1 cellular context compared by ENCODE assay signal in the genomic region with DNA sequence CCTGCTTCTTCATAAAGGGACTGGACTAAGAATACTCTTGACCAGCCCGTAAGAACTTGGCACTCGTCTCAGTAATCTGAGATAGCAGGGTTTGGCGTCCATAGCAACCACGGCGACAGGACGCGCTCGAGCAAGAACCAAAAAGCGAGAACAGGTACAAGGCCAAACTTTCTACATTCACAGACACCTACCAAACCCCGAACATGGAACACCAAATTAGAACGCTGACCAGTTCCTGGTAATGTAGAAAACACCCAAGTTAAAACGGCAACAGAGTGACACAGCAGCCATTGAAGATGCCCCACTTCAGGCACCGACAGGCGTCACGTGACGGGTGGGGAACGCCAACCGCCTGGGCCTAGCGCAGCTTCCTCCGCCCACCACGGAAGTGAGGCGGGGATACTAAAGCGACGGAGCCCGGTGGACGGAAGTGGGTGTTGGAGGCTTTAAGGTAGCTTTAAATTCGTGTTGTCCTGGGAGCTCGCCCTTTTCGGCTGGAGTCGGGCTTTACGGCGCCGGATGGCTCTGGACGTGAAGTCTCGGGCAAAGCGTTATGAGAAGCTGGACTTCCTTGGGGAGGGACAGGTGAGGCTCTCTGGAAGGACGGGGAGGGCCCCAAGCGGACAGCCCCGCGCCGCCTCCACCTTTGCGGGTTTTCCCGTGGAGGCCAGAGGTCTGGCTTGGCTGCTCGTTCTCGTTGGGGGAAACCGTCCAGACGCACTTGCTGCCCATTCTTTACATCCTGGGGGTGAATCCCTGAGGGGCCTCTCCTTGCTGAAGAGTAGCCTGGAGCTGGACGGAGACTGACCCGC.
TF ChIP-seq lines count a peak whose summit lies in the region.

A gene (plus strand): TSS at position 430 of the 812 bp plus-strand sequence. CDS start 90 bp downstream, at position 520.

TF ChIP-seq in K562, 482 proteins besides CTCF, POLR2A, EP300 and RAD21 (continued from another document and continues in another):
- TF ChIP-seq, protein P1, sequence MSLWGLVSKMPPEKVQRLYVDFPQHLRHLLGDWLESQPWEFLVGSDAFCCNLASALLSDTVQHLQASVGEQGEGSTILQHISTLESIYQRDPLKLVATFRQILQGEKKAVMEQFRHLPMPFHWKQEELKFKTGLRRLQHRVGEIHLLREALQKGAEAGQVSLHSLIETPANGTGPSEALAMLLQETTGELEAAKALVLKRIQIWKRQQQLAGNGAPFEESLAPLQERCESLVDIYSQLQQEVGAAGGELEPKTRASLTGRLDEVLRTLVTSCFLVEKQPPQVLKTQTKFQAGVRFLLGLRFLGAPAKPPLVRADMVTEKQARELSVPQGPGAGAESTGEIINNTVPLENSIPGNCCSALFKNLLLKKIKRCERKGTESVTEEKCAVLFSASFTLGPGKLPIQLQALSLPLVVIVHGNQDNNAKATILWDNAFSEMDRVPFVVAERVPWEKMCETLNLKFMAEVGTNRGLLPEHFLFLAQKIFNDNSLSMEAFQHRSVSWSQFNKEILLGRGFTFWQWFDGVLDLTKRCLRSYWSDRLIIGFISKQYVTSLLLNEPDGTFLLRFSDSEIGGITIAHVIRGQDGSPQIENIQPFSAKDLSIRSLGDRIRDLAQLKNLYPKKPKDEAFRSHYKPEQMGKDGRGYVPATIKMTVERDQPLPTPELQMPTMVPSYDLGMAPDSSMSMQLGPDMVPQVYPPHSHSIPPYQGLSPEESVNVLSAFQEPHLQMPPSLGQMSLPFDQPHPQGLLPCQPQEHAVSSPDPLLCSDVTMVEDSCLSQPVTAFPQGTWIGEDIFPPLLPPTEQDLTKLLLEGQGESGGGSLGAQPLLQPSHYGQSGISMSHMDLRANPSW (CRISPR knock-in tag; IDR thresholded peaks at IDR 0.05), result peak; percentile 83; the same call in 1 of the 2 replicates
- TF ChIP-seq, protein P2, sequence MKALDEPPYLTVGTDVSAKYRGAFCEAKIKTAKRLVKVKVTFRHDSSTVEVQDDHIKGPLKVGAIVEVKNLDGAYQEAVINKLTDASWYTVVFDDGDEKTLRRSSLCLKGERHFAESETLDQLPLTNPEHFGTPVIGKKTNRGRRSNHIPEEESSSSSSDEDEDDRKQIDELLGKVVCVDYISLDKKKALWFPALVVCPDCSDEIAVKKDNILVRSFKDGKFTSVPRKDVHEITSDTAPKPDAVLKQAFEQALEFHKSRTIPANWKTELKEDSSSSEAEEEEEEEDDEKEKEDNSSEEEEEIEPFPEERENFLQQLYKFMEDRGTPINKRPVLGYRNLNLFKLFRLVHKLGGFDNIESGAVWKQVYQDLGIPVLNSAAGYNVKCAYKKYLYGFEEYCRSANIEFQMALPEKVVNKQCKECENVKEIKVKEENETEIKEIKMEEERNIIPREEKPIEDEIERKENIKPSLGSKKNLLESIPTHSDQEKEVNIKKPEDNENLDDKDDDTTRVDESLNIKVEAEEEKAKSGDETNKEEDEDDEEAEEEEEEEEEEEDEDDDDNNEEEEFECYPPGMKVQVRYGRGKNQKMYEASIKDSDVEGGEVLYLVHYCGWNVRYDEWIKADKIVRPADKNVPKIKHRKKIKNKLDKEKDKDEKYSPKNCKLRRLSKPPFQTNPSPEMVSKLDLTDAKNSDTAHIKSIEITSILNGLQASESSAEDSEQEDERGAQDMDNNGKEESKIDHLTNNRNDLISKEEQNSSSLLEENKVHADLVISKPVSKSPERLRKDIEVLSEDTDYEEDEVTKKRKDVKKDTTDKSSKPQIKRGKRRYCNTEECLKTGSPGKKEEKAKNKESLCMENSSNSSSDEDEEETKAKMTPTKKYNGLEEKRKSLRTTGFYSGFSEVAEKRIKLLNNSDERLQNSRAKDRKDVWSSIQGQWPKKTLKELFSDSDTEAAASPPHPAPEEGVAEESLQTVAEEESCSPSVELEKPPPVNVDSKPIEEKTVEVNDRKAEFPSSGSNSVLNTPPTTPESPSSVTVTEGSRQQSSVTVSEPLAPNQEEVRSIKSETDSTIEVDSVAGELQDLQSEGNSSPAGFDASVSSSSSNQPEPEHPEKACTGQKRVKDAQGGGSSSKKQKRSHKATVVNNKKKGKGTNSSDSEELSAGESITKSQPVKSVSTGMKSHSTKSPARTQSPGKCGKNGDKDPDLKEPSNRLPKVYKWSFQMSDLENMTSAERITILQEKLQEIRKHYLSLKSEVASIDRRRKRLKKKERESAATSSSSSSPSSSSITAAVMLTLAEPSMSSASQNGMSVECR (CRISPR knock-in tag; IDR thresholded peaks at IDR 0.05), result peak; percentile 97
- no peak for TF ChIP-seq ILK (tag; IDR thresholded peaks at IDR 0.05; ENCODE audit: borderline replicate concordance, low read depth)
- no peak for TF ChIP-seq ETS2 (tag; IDR thresholded peaks at IDR 0.05; ENCODE audit: borderline replicate concordance, poor library complexity, severe bottlenecking)
- TF ChIP-seq, protein P3, sequence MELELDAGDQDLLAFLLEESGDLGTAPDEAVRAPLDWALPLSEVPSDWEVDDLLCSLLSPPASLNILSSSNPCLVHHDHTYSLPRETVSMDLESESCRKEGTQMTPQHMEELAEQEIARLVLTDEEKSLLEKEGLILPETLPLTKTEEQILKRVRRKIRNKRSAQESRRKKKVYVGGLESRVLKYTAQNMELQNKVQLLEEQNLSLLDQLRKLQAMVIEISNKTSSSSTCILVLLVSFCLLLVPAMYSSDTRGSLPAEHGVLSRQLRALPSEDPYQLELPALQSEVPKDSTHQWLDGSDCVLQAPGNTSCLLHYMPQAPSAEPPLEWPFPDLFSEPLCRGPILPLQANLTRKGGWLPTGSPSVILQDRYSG (tag; conservative IDR thresholded peaks at IDR 0.05; ENCODE audit: low read depth), result no peak
- peak; percentile 66; the same call in 1 of the 2 replicates for TF ChIP-seq DPF2 (IDR thresholded peaks at IDR 0.05)
- TF ChIP-seq, protein P4, sequence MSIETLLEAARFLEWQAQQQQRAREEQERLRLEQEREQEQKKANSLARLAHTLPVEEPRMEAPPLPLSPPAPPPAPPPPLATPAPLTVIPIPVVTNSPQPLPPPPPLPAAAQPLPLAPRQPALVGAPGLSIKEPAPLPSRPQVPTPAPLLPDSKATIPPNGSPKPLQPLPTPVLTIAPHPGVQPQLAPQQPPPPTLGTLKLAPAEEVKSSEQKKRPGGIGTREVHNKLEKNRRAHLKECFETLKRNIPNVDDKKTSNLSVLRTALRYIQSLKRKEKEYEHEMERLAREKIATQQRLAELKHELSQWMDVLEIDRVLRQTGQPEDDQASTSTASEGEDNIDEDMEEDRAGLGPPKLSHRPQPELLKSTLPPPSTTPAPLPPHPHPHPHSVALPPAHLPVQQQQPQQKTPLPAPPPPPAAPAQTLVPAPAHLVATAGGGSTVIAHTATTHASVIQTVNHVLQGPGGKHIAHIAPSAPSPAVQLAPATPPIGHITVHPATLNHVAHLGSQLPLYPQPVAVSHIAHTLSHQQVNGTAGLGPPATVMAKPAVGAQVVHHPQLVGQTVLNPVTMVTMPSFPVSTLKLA (conservative IDR thresholded peaks at IDR 0.05), result peak; percentile 95 to 98
- TF ChIP-seq ZNF57 (CRISPR knock-in tag; IDR thresholded peaks at IDR 0.05), result no peak
- no peak for TF ChIP-seq CHD4 (IDR thresholded peaks at IDR 0.05; ENCODE audit: insufficient read depth, insufficient replicate concordance, low read depth, low read length, poor library complexity, severe bottlenecking)
- TF ChIP-seq TBP (optimal IDR thresholded peaks at IDR 0.05; ENCODE audit: low read depth, low read length), result peak; percentile 76
- no peak for TF ChIP-seq FIP1L1 (IDR thresholded peaks at IDR 0.05; ENCODE audit: low read depth, low read length, poor library complexity, severe bottlenecking)
- TF ChIP-seq MYBL2 (IDR thresholded peaks at IDR 0.05; ENCODE audit: low read depth), result no peak
- no peak for TF ChIP-seq MYBL2 (CRISPR knock-in tag; IDR thresholded peaks at IDR 0.05; ENCODE audit: borderline replicate concordance)
- TF ChIP-seq, protein P5, sequence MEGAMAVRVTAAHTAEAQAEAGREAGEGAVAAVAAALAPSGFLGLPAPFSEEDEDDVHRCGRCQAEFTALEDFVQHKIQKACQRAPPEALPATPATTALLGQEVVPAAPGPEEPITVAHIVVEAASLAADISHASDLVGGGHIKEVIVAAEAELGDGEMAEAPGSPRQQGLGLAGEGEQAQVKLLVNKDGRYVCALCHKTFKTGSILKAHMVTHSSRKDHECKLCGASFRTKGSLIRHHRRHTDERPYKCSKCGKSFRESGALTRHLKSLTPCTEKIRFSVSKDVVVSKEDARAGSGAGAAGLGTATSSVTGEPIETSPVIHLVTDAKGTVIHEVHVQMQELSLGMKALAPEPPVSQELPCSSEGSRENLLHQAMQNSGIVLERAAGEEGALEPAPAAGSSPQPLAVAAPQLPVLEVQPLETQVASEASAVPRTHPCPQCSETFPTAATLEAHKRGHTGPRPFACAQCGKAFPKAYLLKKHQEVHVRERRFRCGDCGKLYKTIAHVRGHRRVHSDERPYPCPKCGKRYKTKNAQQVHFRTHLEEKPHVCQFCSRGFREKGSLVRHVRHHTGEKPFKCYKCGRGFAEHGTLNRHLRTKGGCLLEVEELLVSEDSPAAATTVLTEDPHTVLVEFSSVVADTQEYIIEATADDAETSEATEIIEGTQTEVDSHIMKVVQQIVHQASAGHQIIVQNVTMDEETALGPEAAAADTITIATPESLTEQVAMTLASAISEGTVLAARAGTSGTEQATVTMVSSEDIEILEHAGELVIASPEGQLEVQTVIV (CRISPR knock-in tag; IDR thresholded peaks at IDR 0.05; ENCODE audit: borderline replicate concordance), result peak; percentile 89
- TF ChIP-seq CREM (IDR thresholded peaks at IDR 0.05; ENCODE audit: low read depth), result peak; percentile 82
- TF ChIP-seq TAF15 (IDR thresholded peaks at IDR 0.05; ENCODE audit: low read depth, low read length), result no peak
- TF ChIP-seq SOX6 (IDR thresholded peaks at IDR 0.05), result peak; percentile 42; the same call in 1 of the 2 replicates
- TF ChIP-seq ZKSCAN3 (CRISPR knock-in tag; IDR thresholded peaks at IDR 0.05), result no peak
- TF ChIP-seq ZBTB7A (IDR thresholded peaks at IDR 0.05; ENCODE audit: borderline replicate concordance, control insufficient read depth, low read depth, low read length), result 0 out of 2 replicates have a peak, but pooled peaks have one; percentile 37
- no peak for TF ChIP-seq HNRNPL (IDR thresholded peaks at IDR 0.05; ENCODE audit: low read depth, low read length)
- TF ChIP-seq, protein P6, sequence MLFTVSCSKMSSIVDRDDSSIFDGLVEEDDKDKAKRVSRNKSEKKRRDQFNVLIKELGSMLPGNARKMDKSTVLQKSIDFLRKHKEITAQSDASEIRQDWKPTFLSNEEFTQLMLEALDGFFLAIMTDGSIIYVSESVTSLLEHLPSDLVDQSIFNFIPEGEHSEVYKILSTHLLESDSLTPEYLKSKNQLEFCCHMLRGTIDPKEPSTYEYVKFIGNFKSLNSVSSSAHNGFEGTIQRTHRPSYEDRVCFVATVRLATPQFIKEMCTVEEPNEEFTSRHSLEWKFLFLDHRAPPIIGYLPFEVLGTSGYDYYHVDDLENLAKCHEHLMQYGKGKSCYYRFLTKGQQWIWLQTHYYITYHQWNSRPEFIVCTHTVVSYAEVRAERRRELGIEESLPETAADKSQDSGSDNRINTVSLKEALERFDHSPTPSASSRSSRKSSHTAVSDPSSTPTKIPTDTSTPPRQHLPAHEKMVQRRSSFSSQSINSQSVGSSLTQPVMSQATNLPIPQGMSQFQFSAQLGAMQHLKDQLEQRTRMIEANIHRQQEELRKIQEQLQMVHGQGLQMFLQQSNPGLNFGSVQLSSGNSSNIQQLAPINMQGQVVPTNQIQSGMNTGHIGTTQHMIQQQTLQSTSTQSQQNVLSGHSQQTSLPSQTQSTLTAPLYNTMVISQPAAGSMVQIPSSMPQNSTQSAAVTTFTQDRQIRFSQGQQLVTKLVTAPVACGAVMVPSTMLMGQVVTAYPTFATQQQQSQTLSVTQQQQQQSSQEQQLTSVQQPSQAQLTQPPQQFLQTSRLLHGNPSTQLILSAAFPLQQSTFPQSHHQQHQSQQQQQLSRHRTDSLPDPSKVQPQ (CRISPR knock-in tag; IDR thresholded peaks at IDR 0.05; ENCODE audit: borderline replicate concordance), result no peak
- peak; percentile 50 for TF ChIP-seq MAFG (tag; conservative IDR thresholded peaks at IDR 0.05)
- TF ChIP-seq MYNN (IDR thresholded peaks at IDR 0.05), result no peak
- no peak for TF ChIP-seq MYNN (CRISPR knock-in tag; IDR thresholded peaks at IDR 0.05)
- TF ChIP-seq CBFA2T3 (IDR thresholded peaks at IDR 0.05), result no peak
- TF ChIP-seq, protein P7, sequence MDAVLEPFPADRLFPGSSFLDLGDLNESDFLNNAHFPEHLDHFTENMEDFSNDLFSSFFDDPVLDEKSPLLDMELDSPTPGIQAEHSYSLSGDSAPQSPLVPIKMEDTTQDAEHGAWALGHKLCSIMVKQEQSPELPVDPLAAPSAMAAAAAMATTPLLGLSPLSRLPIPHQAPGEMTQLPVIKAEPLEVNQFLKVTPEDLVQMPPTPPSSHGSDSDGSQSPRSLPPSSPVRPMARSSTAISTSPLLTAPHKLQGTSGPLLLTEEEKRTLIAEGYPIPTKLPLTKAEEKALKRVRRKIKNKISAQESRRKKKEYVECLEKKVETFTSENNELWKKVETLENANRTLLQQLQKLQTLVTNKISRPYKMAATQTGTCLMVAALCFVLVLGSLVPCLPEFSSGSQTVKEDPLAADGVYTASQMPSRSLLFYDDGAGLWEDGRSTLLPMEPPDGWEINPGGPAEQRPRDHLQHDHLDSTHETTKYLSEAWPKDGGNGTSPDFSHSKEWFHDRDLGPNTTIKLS (IDR thresholded peaks at IDR 0.05; ENCODE audit: borderline replicate concordance, low read depth), result peak; percentile 58; the same call in 1 of the 2 replicates
- no peak for TF ChIP-seq NFIX (CRISPR knock-in tag; IDR thresholded peaks at IDR 0.05; ENCODE audit: low read depth)
- peak; percentile 82 for TF ChIP-seq CXXC5 (CRISPR knock-in tag; IDR thresholded peaks at IDR 0.05)
- peak; percentile 78; the same call in 1 of the 2 replicates for TF ChIP-seq FOXJ2 (tag; IDR thresholded peaks at IDR 0.05)
- no peak for TF ChIP-seq PHB (CRISPR knock-in tag; IDR thresholded peaks at IDR 0.05)
- peak; percentile 63 for TF ChIP-seq NFIC (IDR thresholded peaks at IDR 0.05)
- TF ChIP-seq ZNF282 (CRISPR knock-in tag; IDR thresholded peaks at IDR 0.05), result no peak
- TF ChIP-seq, protein P8, sequence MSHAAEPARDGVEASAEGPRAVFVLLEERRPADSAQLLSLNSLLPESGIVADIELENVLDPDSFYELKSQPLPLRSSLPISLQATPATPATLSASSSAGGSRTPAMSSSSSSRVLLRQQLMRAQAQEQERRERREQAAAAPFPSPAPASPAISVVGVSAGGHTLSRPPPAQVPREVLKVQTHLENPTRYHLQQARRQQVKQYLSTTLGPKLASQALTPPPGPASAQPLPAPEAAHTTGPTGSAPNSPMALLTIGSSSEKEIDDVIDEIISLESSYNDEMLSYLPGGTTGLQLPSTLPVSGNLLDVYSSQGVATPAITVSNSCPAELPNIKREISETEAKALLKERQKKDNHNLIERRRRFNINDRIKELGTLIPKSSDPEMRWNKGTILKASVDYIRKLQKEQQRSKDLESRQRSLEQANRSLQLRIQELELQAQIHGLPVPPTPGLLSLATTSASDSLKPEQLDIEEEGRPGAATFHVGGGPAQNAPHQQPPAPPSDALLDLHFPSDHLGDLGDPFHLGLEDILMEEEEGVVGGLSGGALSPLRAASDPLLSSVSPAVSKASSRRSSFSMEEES (CRISPR knock-in tag; IDR thresholded peaks at IDR 0.05), result peak; percentile 99
- TF ChIP-seq ZBTB1 (CRISPR knock-in tag; IDR thresholded peaks at IDR 0.05; ENCODE audit: borderline replicate concordance, low read depth), result peak; percentile 77; the same call in 1 of the 2 replicates
